ENCODE assay signal across 19 cellular contexts in the genomic region with DNA sequence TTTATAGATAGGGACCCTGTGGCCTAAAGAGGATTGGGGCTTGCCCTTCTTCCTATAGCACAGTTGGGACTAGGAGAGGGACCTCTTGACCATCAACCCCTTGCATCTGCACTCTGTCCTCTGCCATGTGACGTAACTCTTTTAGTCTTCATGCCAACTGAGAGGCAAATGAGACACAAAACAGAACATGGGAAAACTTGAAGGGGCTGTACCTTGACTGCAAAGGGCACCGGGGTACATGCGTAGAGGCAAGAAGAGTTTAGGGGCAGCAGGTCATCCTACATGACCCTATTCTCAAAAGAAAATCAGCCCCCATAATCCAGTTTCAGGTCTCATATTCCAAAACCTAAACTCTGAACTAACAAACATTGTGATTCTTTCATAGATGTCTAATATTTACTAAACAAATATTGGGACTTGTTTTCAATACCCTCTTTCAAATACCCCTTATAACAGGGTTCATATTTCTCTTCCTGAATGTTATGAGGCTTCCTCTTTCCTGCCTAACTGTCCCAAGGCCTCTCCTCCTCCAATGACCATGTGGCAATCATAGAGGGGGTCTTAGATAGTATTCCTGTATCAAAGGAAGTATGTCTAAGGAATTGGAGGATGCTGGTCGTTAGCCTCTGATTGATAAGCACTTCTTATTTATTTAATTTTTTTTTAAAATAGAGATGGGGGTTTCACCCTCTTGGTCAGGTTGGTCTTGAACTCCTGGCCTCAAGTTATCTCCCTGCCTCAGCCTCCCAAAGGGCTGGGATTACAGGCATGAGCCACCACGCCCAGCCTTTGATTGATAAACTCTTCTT. TPM values are rescaled to one million over a fixed set of nuclear protein-coding genes. Genes with fewer than 3 reads are reported as not detected.
DNase-seq lines count a peak whose midpoint lies in the region; ATAC-seq and TF ChIP-seq lines count a peak whose summit lies in the region.
"Had no signal": no experiment of that assay in that cellular context is flagged by ENCODE, and none has a peak within 500 bp of the region (broad histone marks: within the 10 kb centered on the region; RNA-seq: fewer than 3 reads in every experiment).

No MANE protein-coding gene starts in this region.

- H2AFZ ChIP-seq in mammary epithelial cell (ENCODE audit: low read depth, low read length) = no peak overlapping the region
- H2AFZ ChIP-seq in hepatocyte = no peak overlapping the region

- no peaks in the 10 kb centered on the region for H3K9me2 ChIP-seq in hepatocyte (replicated peaks; ENCODE audit: insufficient read depth)

- dilution Hi-C loops in mammary epithelial cell (cut with HindIII; ENCODE audit: low sequenced_read_pairs) = no loop called here

- H3K9me3 ChIP-seq in mammary epithelial cell (replicated peaks; ENCODE audit: insufficient read depth, low read length) = no peaks in the 10 kb centered on the region
- no peaks in the 10 kb centered on the region for H3K9me3 ChIP-seq in breast epithelium
- H3K9me3 ChIP-seq in hepatocyte (ENCODE audit: low read depth) = no peaks in the 10 kb centered on the region
- no peaks in the 10 kb centered on the region for H3K9me3 ChIP-seq in mucosa of rectum (ENCODE audit: control insufficient read depth in 2 of 2, low read length in 2 of 2)
- H3K9me3 ChIP-seq: BLaER1 treated with 17β-estradiol and CSF1 and Interleukin-3, amounts not matched to agents 10 nM and 100 nM had no signal

- in situ Hi-C loops in mammary epithelial cell (cut with MboI; ENCODE audit: low sequenced_read_pairs in 2 of 2) = loop anchor here in 1 of 2 donors (5.0 kb wide), 1 partner anchor 48 kb away; no protein-coding TSS in a partner anchor

- no peak for DNase-seq in mammary epithelial cell
- no peak for DNase-seq in breast epithelium (ENCODE audit: low spot score in 2 of 2)
- DNase-seq in hepatocyte (ENCODE audit: low spot score) = no peak
- DNase-seq in dorsolateral prefrontal cortex = no peak
- DNase-seq in NOMO-1 treated with dmso at 0.1 percent for 144 hours (lab: John Stamatoyannopoulos, UW; ENCODE audit: unreplicated experiment) = no peak
- DNase-seq in NCI-H2227 (lab: John Stamatoyannopoulos, UW; ENCODE audit: unreplicated experiment) = no peak
- DNase-seq: 8988T; CD8-positive, alpha-beta memory T cell; GF-D8; NCI-H187 treated with DMSO at 0.1 percent for 48 hours; NCI-H446 treated with DMSO at 0.1 percent for 48 hours; NCI-H748 treated with DMSO at 0.1 percent for 48 hours had no signal

- H3K4me1 ChIP-seq in mammary epithelial cell (ENCODE audit: insufficient read depth, low read length) (peaks cover 30% of the 10 kb centered on the region), breast epithelium (no peaks in the 10 kb centered on the region), hepatocyte (ENCODE audit: insufficient read depth) (peaks cover 22% of the 10 kb centered on the region), mucosa of rectum (ENCODE audit: control insufficient read depth in 2 of 2, insufficient read depth in 2 of 2, low read length in 2 of 2) (peaks cover 16 to 33% of the 10 kb centered on the region in 2 donors)

- BruUV-seq in mammary epithelial cell (replicated peaks; lab: Mats Ljungman, UMichigan) = no TSS peak

- no peak overlapping the region for H3K4me2 ChIP-seq in mammary epithelial cell (ENCODE audit: insufficient read depth, low read depth, low read length)
- H3K4me2 ChIP-seq in hepatocyte = no peak overlapping the region

- ATAC-seq in GM18870 (IDR thresholded peaks at IDR 0.05; ENCODE audit: unreplicated experiment) = no peak

- intact Hi-C loops in mammary epithelial cell (cut with micrococcal nuclease) = loop anchor here (1.0 to 10.0 kb wide), 9 partner anchors 25 to 600 kb away; a partner anchor contains a TSS
- intact Hi-C loops in breast epithelium (cut with DNase I; ENCODE audit: low total_unique reads) = loop anchor here (10.0 kb wide), 1 partner anchor 45 kb away; no protein-coding TSS in a partner anchor
- intact Hi-C loops in dorsolateral prefrontal cortex (cut with DNase I) = loop anchor here (5.0 to 10.0 kb wide), 2 partner anchors 52 to 55 kb away; no protein-coding TSS in a partner anchor

- no peak for TF ChIP-seq POLR2A in breast epithelium (IDR thresholded peaks at IDR 0.05)

- H3K79me2 ChIP-seq in mammary epithelial cell (ENCODE audit: insufficient read depth, low read length) (no peaks in the 10 kb centered on the region), hepatocyte (no peaks in the 10 kb centered on the region)

- H3K36me3 ChIP-seq in mammary epithelial cell (ENCODE audit: insufficient read depth, low read length) (no peaks in the 10 kb centered on the region), breast epithelium (no peaks in the 10 kb centered on the region), hepatocyte (replicated peaks; ENCODE audit: insufficient read depth, low read depth) (no peaks in the 10 kb centered on the region), mucosa of rectum (ENCODE audit: control insufficient read depth in 2 of 2, insufficient read depth in 2 of 2, low read length in 2 of 2) (no peaks in the 10 kb centered on the region)
- H3K36me3 ChIP-seq: BLaER1 treated with 17β-estradiol and CSF1 and Interleukin-3, amounts not matched to agents 10 nM and 100 nM had no signal

- H3K27ac ChIP-seq in mammary epithelial cell (ENCODE audit: insufficient read depth, low read depth, low read length) (peak overlapping the region; percentile 63), breast epithelium (peak overlapping the region in 1 of 2 donors; percentile 13), hepatocyte (peak overlapping the region; percentile 89), mucosa of rectum (ENCODE audit: low read depth in 2 of 2, low read length in 2 of 2) (peak overlapping the region; percentile 74 to 76), dorsolateral prefrontal cortex (no peak overlapping the region)

- no peak for TF ChIP-seq CTCF in mammary epithelial cell (conservative IDR thresholded peaks at IDR 0.05 in 1 of 2, IDR thresholded peaks at IDR 0.05 in 1 of 2; ENCODE audit: extremely low read depth in 1 of 2, insufficient read depth in 1 of 2, low read depth in 1 of 2, low read length in 2 of 2)
- no peak for TF ChIP-seq CTCF in breast epithelium (IDR thresholded peaks at IDR 0.05)
- no peak for TF ChIP-seq CTCF in hepatocyte (IDR thresholded peaks at IDR 0.05; ENCODE audit: poor library complexity)
- no peak for TF ChIP-seq CTCF in dorsolateral prefrontal cortex (IDR thresholded peaks at IDR 0.05 in 54 of 56, conservative IDR thresholded peaks at IDR 0.05 in 2 of 56; ENCODE audit: low read depth in 1 of 56, partially characterized antibody in 56 of 56)

- no peak overlapping the region for H3K9ac ChIP-seq in mammary epithelial cell (ENCODE audit: insufficient read depth, low read length)
- no peak overlapping the region for H3K9ac ChIP-seq in mucosa of rectum (ENCODE audit: low read depth in 1 of 2, low read length in 2 of 2)
- H3K9ac ChIP-seq: BLaER1 treated with 17β-estradiol and CSF1 and Interleukin-3, amounts not matched to agents 10 nM and 100 nM had no signal

- H3K4me3 ChIP-seq in mammary epithelial cell (replicated peaks in 1 of 3; ENCODE audit: insufficient read depth in 1 of 3, low read depth in 2 of 3, low read length in 3 of 3) = no peak overlapping the region
- H3K4me3 ChIP-seq in breast epithelium = no peak overlapping the region
- H3K4me3 ChIP-seq in hepatocyte = no peak overlapping the region
- H3K4me3 ChIP-seq in mucosa of rectum (ENCODE audit: low read length in 2 of 2) = no peak overlapping the region
- no peak overlapping the region for H3K4me3 ChIP-seq in dorsolateral prefrontal cortex
- H3K4me3 ChIP-seq: BLaER1 treated with 17β-estradiol and CSF1 and Interleukin-3, amounts not matched to agents 10 nM and 100 nM had no signal

- 93% methylated on average over 5 of the region's 5 CpGs for WGBS in mammary epithelial cell (ENCODE audit: low coverage, missing lambda C conversion rate)
- 78% methylated on average over 5 of the region's 5 CpGs for WGBS in hepatocyte (ENCODE audit: low lambda C conversion rate, missing lambda C conversion rate)

- CTCF ChIA-PET in mammary epithelial cell (lab: Charles Lee; ENCODE audit: low non-redundant PET) = interaction anchor here (0.6 to 0.7 kb wide), 3 partner anchors 80 to 177 kb away, joined by 3 to 4 read pairs (median 4); no protein-coding TSS in a partner anchor

- H4K20me1 ChIP-seq in mammary epithelial cell (ENCODE audit: insufficient read depth, low read length) (no peaks in the 10 kb centered on the region), hepatocyte (ENCODE audit: insufficient read depth, poor library complexity, severe bottlenecking) (no peaks in the 10 kb centered on the region)
- H4K20me1 ChIP-seq: BLaER1 treated with 17β-estradiol and CSF1 and Interleukin-3, amounts not matched to agents 10 nM and 100 nM had no signal

- no peaks in the 10 kb centered on the region for H3K27me3 ChIP-seq in mammary epithelial cell (ENCODE audit: insufficient read depth, low read length)
- no peaks in the 10 kb centered on the region for H3K27me3 ChIP-seq in breast epithelium
- no peaks in the 10 kb centered on the region for H3K27me3 ChIP-seq in hepatocyte
- no peaks in the 10 kb centered on the region for H3K27me3 ChIP-seq in mucosa of rectum (ENCODE audit: control insufficient read depth in 2 of 2, insufficient read depth in 2 of 2, low read length in 2 of 2)
- H3K27me3 ChIP-seq in dorsolateral prefrontal cortex = no peaks in the 10 kb centered on the region
- H3K27me3 ChIP-seq: BLaER1 treated with 17β-estradiol and CSF1 and Interleukin-3, amounts not matched to agents 10 nM and 100 nM had no signal

RNA-seq across cellular contexts. Expression of a gene that starts 20.6 kb away (rescaled TPM):
- total RNA-seq in mammary epithelial cell (under 1 TPM; 0.52 to 0.67 TPM), breast epithelium (10 to 100 TPM in 1 of 3 donors, 1 to 10 TPM in 2; 1.8 to 15.8 (median 6.9) TPM), hepatocyte (1.9 and 3.9 TPM in 2 replicates), dorsolateral prefrontal cortex (1 to 10 TPM in 114 of 120 experiments, under 1 TPM in 6; 0.58 to 5.0 (median 2.6) TPM)
- polyA plus RNA-seq in mammary epithelial cell (0.19 TPM), hepatocyte (1.7 and 2.3 TPM in 2 replicates)
- not detected for polyA minus RNA-seq in mammary epithelial cell
- total RNA-seq: H9, HT1080, SK-MEL-5 had no signal
- polyA plus RNA-seq: CD8-positive, alpha-beta memory T cell had no signal

RNA-seq across cellular contexts. Expression of a gene that starts 25.5 kb away (rescaled TPM):
- total RNA-seq in mammary epithelial cell (100 to 1,000 TPM; 139 to 165 TPM), breast epithelium (100 to 1,000 TPM; 131 to 185 (median 148) TPM), hepatocyte (252 and 266 TPM in 2 replicates), dorsolateral prefrontal cortex (100 to 1,000 TPM; 101 to 278 (median 175) TPM)
- polyA plus RNA-seq in mammary epithelial cell (170 TPM), hepatocyte (212 and 218 TPM in 2 replicates)
- 31.3 TPM for polyA minus RNA-seq in mammary epithelial cell

RNA-seq across cellular contexts. Expression of a gene that starts 45.8 kb away (rescaled TPM):
- total RNA-seq in mammary epithelial cell = not detected
- not detected for polyA plus RNA-seq in mammary epithelial cell
- not detected for polyA minus RNA-seq in mammary epithelial cell
- not detected for total RNA-seq in breast epithelium
- 5.7 and 5.9 TPM in 2 replicates for total RNA-seq in hepatocyte
- 2.2 and 4.5 TPM in 2 replicates for polyA plus RNA-seq in hepatocyte
- total RNA-seq in dorsolateral prefrontal cortex = under 1 TPM in 3 of 120 experiments, not detected in 117; 0.11 to 0.24 (median 0.13) TPM
- total RNA-seq: CD8-positive, alpha-beta memory T cell; Daoy; H9; HT1080; SK-MEL-5 had no signal
- polyA plus RNA-seq: CD8-positive, alpha-beta memory T cell had no signal

RNA-seq across cellular contexts. Expression of a gene that starts 56.8 kb away (rescaled TPM):
- under 1 TPM; 0.49 to 0.50 TPM for total RNA-seq in mammary epithelial cell
- 0.15 TPM for polyA plus RNA-seq in mammary epithelial cell
- not detected for polyA minus RNA-seq in mammary epithelial cell
- 1 to 10 TPM; 2.3 to 2.9 (median 2.9) TPM for total RNA-seq in breast epithelium
- 0.63 TPM in 1 of 2 replicates, not detected in the other for total RNA-seq in hepatocyte
- 2.1 TPM in 1 of 2 replicates, not detected in the other for polyA plus RNA-seq in hepatocyte
- 10 to 100 TPM in 9 of 120 experiments, 1 to 10 TPM in 110, under 1 TPM in 1; 0.52 to 15.0 (median 6.0) TPM for total RNA-seq in dorsolateral prefrontal cortex
- total RNA-seq: H9, HT1080 had no signal

Comparison
In these comparisons a context has a peak if more than half of its experiments do, and no peak if none do; other contexts are left out.
1. H3K27ac ChIP-seq: peak in mammary epithelial cell (single experiment), hepatocyte (single experiment) and mucosa of rectum (2 of 2); none in dorsolateral prefrontal cortex (0 of 59).